12 cellular contexts compared by ENCODE assay signal in the genomic region with DNA sequence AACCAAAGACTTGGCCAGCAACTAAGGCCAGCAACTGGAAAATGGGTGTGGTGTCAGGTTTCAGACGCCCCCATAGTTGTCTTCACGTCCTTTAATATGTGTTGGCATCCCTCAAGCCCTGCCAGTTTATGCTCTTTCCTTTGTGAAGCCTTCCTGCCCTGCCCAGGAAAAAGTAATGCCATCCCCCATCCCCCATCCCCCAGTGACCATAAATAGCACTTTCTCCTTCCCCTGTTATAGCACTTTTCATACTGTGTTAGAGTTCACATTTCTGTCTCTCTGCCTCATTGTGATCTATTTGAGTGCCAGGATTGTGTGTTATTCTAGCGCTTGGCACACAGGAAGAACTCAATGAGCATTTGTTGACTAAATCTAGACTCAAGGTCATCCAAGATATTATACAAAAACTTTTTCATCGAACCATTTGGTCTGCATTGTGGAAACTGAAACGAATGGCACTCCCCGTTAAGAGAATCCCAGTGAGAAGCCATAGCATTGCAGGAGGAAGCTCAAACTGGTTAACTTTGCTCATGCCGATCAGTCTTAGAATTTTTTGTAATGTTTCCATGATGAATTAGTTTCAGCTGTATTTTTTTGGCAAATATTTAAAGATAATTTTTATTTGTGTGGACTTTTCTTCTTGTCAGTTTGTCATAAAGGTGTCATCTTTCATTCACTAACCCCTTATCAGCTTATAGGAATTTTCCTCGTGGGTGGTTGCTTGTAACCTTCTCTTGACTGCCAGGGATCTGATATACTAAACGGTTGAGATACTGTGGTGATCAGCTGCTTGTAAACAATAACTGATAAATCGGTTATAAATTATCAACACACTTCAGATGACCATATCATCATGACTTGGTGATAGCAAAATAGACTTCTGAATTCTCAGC. TPM values are rescaled to one million over a fixed set of nuclear protein-coding genes. Genes with fewer than 3 reads are reported as not detected.
A peak's percentile ranks its signal among the peaks of the same experiment; 100 is the strongest.
DNase-seq lines count a peak whose midpoint lies in the region; ATAC-seq and TF ChIP-seq lines count a peak whose summit lies in the region.
"Had no signal": no experiment of that assay in that cellular context is flagged by ENCODE, and none has a peak within 500 bp of the region (broad histone marks: within the 10 kb centered on the region; RNA-seq: fewer than 3 reads in every experiment).

No MANE protein-coding gene starts in this region.

- H4K20me1 ChIP-seq in fibroblast of lung (ENCODE audit: control insufficient read depth, extremely low read depth, insufficient read depth, low read length) = no peaks in the 10 kb centered on the region

- H3K27me3 Mint-ChIP-seq in activated T-helper 1 cell treated with anti-CD3 and anti-CD28 coated beads, Interleukin-12 subunit alpha, Interleukin-12 subunit beta, Interleukin-2, Interleukin-4 antibody, amounts not matched to agents 30 ng/mL and 10 ng/mL and 1 ng/mL, durations not matched to agents 14 hours and 24 hours and 36 hours (ENCODE audit: insufficient read depth) = peaks cover 7% of the 10 kb centered on the region

- H3K27ac Mint-ChIP-seq in activated T-helper 1 cell treated with anti-CD3 and anti-CD28 coated beads, Interleukin-12 subunit alpha, Interleukin-12 subunit beta, Interleukin-2, Interleukin-4 antibody, amounts not matched to agents 30 ng/mL and 10 ng/mL and 1 ng/mL, durations not matched to agents 14 hours and 24 hours and 36 hours = no peak overlapping the region

- H3K4me1 ChIP-seq in SJSA1 (replicated peaks) (peaks cover 99% of the 10 kb centered on the region), fibroblast of lung (ENCODE audit: control insufficient read depth, extremely low read depth, insufficient read depth, low read length) (peaks cover 59% of the 10 kb centered on the region), rectal smooth muscle tissue (ENCODE audit: control insufficient read depth, insufficient read depth, low read length) (peaks cover 49% of the 10 kb centered on the region)

- peak overlapping the region; percentile 64 for H3K4me2 ChIP-seq in fibroblast of lung (ENCODE audit: extremely low read depth, insufficient read depth, low read length)

- no peak overlapping the region for H3K4me3 Mint-ChIP-seq in activated T-helper 1 cell treated with anti-CD3 and anti-CD28 coated beads, Interleukin-12 subunit alpha, Interleukin-12 subunit beta, Interleukin-2, Interleukin-4 antibody, amounts not matched to agents 30 ng/mL and 10 ng/mL and 1 ng/mL, durations not matched to agents 14 hours and 24 hours and 36 hours
- H3K4me3 Mint-ChIP-seq: neural crest cell had no signal

- no peaks in the 10 kb centered on the region for H3K9me3 Mint-ChIP-seq in activated T-helper 1 cell treated with anti-CD3 and anti-CD28 coated beads, Interleukin-12 subunit alpha, Interleukin-12 subunit beta, Interleukin-2, Interleukin-4 antibody, amounts not matched to agents 30 ng/mL and 10 ng/mL and 1 ng/mL, durations not matched to agents 14 hours and 24 hours and 36 hours
- H3K9me3 Mint-ChIP-seq: neural crest cell had no signal

- intact Hi-C loops in activated T-helper 1 cell treated with anti-CD3 and anti-CD28 coated beads, Interleukin-12 subunit alpha, Interleukin-12 subunit beta, Interleukin-2, Interleukin-4 antibody, amounts not matched to agents 30 ng/mL and 10 ng/mL and 1 ng/mL, durations not matched to agents 14 hours and 24 hours and 36 hours (cut with micrococcal nuclease) = no loop called here

- peaks cover 98% of the 10 kb centered on the region for H3K79me2 ChIP-seq in fibroblast of lung (ENCODE audit: control insufficient read depth, insufficient read depth, low read length)

- DNase-seq in EL (peak; percentile 63), SJSA1 (ENCODE audit: low read depth in 1 of 2, low spot score in 2 of 2) (peak in 1 of 2 experiments; percentile 70), fibroblast of lung (ENCODE audit: low read depth in 2 of 2) (peak; percentile 59 to 65), cortex of kidney (lab: John Stamatoyannopoulos, UW) (no peak)
- no peak for DNase-seq in activated T-helper 1 cell treated with anti-CD3 and anti-CD28 coated beads, Interleukin-12 subunit alpha, Interleukin-12 subunit beta, Interleukin-2, Interleukin-4 antibody, amounts not matched to agents 30 ng/mL and 10 ng/mL and 1 ng/mL, durations not matched to agents 14 hours and 24 hours and 36 hours (ENCODE audit: low spot score)
- DNase-seq: activated effector memory CD4-positive, alpha-beta T cell treated with anti-CD3 and anti-CD28 coated beads, Interleukin-2, amount 50 U/mL, for 16 hours; DMS 273 treated with DMSO at 0.1 percent for 48 hours; NCI-H510A treated with DMSO at 0.1 percent for 48 hours had no signal

- H3K9me3 ChIP-seq in SJSA1 (replicated peaks) = no peaks in the 10 kb centered on the region
- H3K9me3 ChIP-seq in fibroblast of lung (ENCODE audit: control insufficient read depth, insufficient read depth, low read depth, low read length) = no peaks in the 10 kb centered on the region

- no peak for TF ChIP-seq CTCF in fibroblast of lung (conservative IDR thresholded peaks at IDR 0.05 in 1 of 2, IDR thresholded peaks at IDR 0.05 in 1 of 2; ENCODE audit: low read depth in 1 of 2, low read length in 2 of 2)

- no peaks in the 10 kb centered on the region for H3K27me3 ChIP-seq in SJSA1 (replicated peaks)
- no peaks in the 10 kb centered on the region for H3K27me3 ChIP-seq in fibroblast of lung (ENCODE audit: control insufficient read depth, insufficient read depth, low read length)
- no peaks in the 10 kb centered on the region for H3K27me3 ChIP-seq in rectal smooth muscle tissue (ENCODE audit: control insufficient read depth, insufficient read depth, low read length)

- peak overlapping the region; percentile 92 for H3K27ac ChIP-seq in SJSA1
- H3K27ac ChIP-seq in fibroblast of lung (ENCODE audit: insufficient read depth, low read length) = peak overlapping the region; percentile 26
- peak overlapping the region; percentile 27 for H3K27ac ChIP-seq in rectal smooth muscle tissue (ENCODE audit: low read depth, low read length)

- H3K9ac ChIP-seq in fibroblast of lung (ENCODE audit: insufficient read depth, low read length) = no peak overlapping the region
- H3K9ac ChIP-seq in rectal smooth muscle tissue (ENCODE audit: low read length) = no peak overlapping the region

- ATAC-seq in GM18502 (IDR thresholded peaks at IDR 0.05; ENCODE audit: poor library complexity, unreplicated experiment) = no peak
- ATAC-seq in GM19397 (IDR thresholded peaks at IDR 0.05; ENCODE audit: unreplicated experiment) = no peak

- H2AFZ ChIP-seq in fibroblast of lung (ENCODE audit: low read length) = no peak overlapping the region

- peaks cover 7% of the 10 kb centered on the region for H3K36me3 Mint-ChIP-seq in activated T-helper 1 cell treated with anti-CD3 and anti-CD28 coated beads, Interleukin-12 subunit alpha, Interleukin-12 subunit beta, Interleukin-2, Interleukin-4 antibody, amounts not matched to agents 30 ng/mL and 10 ng/mL and 1 ng/mL, durations not matched to agents 14 hours and 24 hours and 36 hours (ENCODE audit: low read depth)

- peaks cover 39% of the 10 kb centered on the region for H3K36me3 ChIP-seq in SJSA1
- peaks cover 2% of the 10 kb centered on the region for H3K36me3 ChIP-seq in fibroblast of lung (ENCODE audit: control insufficient read depth, insufficient read depth, low read length)
- H3K36me3 ChIP-seq in rectal smooth muscle tissue (ENCODE audit: control insufficient read depth, insufficient read depth, low read length) = no peaks in the 10 kb centered on the region

- H3K4me1 Mint-ChIP-seq in activated T-helper 1 cell treated with anti-CD3 and anti-CD28 coated beads, Interleukin-12 subunit alpha, Interleukin-12 subunit beta, Interleukin-2, Interleukin-4 antibody, amounts not matched to agents 30 ng/mL and 10 ng/mL and 1 ng/mL, durations not matched to agents 14 hours and 24 hours and 36 hours (ENCODE audit: low read depth) = peaks cover 38% of the 10 kb centered on the region

- H3K4me3 ChIP-seq in SJSA1 (no peak overlapping the region), fibroblast of lung (replicated peaks in 1 of 4; ENCODE audit: control extremely low read depth in 1 of 4, insufficient read depth in 1 of 4, low read depth in 3 of 4, low read length in 4 of 4) (peak overlapping the region in 2 of 4 experiments; percentile 4 to 8), rectal smooth muscle tissue (ENCODE audit: low read length) (no peak overlapping the region)

RNA-seq across cellular contexts. Expression of a gene that starts 15.7 kb away (rescaled TPM):
- 245 and 249 TPM in 2 replicates for total RNA-seq in SJSA1 (2014; rRNA removed; shearing (Covaris generic))
- 135 and 364 TPM in 2 replicates for total RNA-seq in fibroblast of lung
- polyA plus RNA-seq in fibroblast of lung = 231 and 661 TPM in 2 replicates
- 157 and 490 TPM in 2 replicates for polyA plus RNA-seq in fibroblast of lung (2012)
- 1,375 and 3,102 TPM in 2 replicates for polyA minus RNA-seq in fibroblast of lung (ENCODE audit: low replicate concordance)
- total RNA-seq in activated T-helper 1 cell treated with anti-CD3 and anti-CD28 coated beads, Interleukin-12 subunit alpha, Interleukin-12 subunit beta, Interleukin-2, Interleukin-4 antibody, amounts not matched to agents 30 ng/mL and 10 ng/mL and 1 ng/mL, durations not matched to agents 14 hours and 24 hours and 36 hours = 15.3 and 17.6 TPM in 2 replicates

Comparison
In these comparisons a context has a peak if more than half of its experiments do, and no peak if none do; other contexts are left out.
1. DNase-seq: peak in EL (single experiment) and fibroblast of lung (2 of 2); none in activated T-helper 1 cell treated with anti-CD3 and anti-CD28 coated beads, Interleukin-12 subunit alpha, Interleukin-12 subunit beta, Interleukin-2, Interleukin-4 antibody, amounts not matched to agents 30 ng/mL and 10 ng/mL and 1 ng/mL, durations not matched to agents 14 hours and 24 hours and 36 hours (single experiment) and cortex of kidney (single experiment).
2. H3K27ac ChIP-seq: peak in every context shown above with its lines; median percentile 92 in SJSA1; 27 in rectal smooth muscle tissue; 26 in fibroblast of lung.